Comparison of ENCODE assay signal across 14 cellular contexts in the genomic region with DNA sequence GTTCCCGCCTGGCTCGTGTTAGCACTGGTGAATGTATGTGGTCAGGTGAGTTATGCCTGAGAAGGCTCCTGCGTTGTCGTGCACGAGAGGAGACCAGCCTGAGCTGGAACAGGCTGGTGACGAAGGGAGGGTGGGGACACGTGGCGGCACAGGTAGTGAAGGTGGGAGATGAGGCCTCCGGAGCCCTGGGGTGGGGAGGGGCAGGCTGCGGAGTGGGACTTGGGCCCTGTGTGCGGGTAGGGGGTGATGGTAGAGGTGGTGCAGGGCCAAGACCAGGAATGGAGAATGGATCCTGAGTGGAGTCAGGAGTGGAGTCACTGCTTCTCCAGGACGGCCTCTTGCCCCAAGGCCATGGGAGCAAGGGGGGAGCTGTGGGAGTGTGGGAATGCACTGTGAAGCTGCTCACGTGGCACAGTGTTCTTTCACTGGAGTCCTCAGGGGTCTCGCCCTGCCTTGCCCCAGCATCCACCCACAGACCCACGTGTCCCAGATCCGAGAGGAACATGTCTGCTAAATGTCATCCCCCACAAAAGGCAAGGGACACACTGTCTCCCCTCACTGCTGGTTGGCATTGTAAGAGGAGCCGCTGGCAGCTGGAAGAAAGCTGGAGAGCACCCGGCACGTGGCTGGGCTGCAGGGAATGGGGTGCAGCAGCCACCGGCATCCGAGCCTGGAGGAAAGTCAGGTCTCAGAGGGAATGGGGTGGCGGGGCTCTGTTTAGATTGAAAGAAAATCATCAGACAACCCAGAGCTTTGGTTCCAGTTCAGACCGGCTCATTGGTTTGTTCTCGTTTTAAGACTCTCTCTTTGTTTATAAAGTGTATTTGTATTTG.
"Had no signal": no experiment of that assay in that cellular context is flagged by ENCODE, and none has a peak within 500 bp of the region (broad histone marks: within the 10 kb centered on the region; RNA-seq: fewer than 3 reads in every experiment).

No MANE protein-coding gene starts in this region.

- H3K4me3 Mint-ChIP-seq: activated CD4-positive, alpha-beta T cell treated with anti-CD3 and anti-CD28 coated beads, Interleukin-2, amount 10 ng/mL, durations not matched to agents 7 days and 5 days; stimulated activated naive B cell treated with anti-CD40 and anti-IgM and Interleukin-4, amounts not matched to agents 10 μg/mL and 1 μg/mL and 100 μg/mL, for 72 hours; T-helper 2 cell treated with Interferon-gamma antibody and Interleukin-4, amounts not matched to agents 5 μg/mL and 100 μg/mL, for 36 hours had no signal

- H3K4me3 ChIP-seq: ascending aorta, cardiac muscle cell, esophagus muscularis mucosa, tibial artery, vagina had no signal

- ATAC-seq: foreskin keratinocyte; left ventricle myocardium superior; stimulated activated naive B cell treated with anti-CD40 and anti-IgM and Interleukin-4, amounts not matched to agents 10 μg/mL and 1 μg/mL and 100 μg/mL, for 72 hours had no signal

- H3K27ac ChIP-seq: ascending aorta, cardiac muscle cell, esophagus muscularis mucosa, foreskin keratinocyte, tibial artery, vagina had no signal

- H3K36me3 Mint-ChIP-seq: stimulated activated naive B cell treated with anti-CD40 and anti-IgM and Interleukin-4, amounts not matched to agents 10 μg/mL and 1 μg/mL and 100 μg/mL, for 72 hours had no signal

- H3K9me3 ChIP-seq: ascending aorta, esophagus muscularis mucosa, tibial artery, vagina had no signal

- DNase-seq: activated CD4-positive, alpha-beta T cell treated with anti-CD3 and anti-CD28 coated beads, Interleukin-2, amount 10 ng/mL, durations not matched to agents 7 days and 5 days; activated naive CD4-positive, alpha-beta T cell treated with Interleukin-2 at 50 U/mL for 16 hours; glutamatergic neuron; left ventricle myocardium superior; mesendoderm; stimulated activated naive B cell treated with anti-CD40 and anti-IgM and Interleukin-4, amounts not matched to agents 10 μg/mL and 1 μg/mL and 100 μg/mL, for 72 hours; SW 1271; tibial artery had no signal

- H3K4me1 Mint-ChIP-seq: activated CD4-positive, alpha-beta T cell treated with anti-CD3 and anti-CD28 coated beads, Interleukin-2, amount 10 ng/mL, durations not matched to agents 7 days and 5 days; stimulated activated naive B cell treated with anti-CD40 and anti-IgM and Interleukin-4, amounts not matched to agents 10 μg/mL and 1 μg/mL and 100 μg/mL, for 72 hours had no signal

- H3K9me3 Mint-ChIP-seq: activated CD4-positive, alpha-beta T cell treated with anti-CD3 and anti-CD28 coated beads, Interleukin-2, amount 10 ng/mL, durations not matched to agents 7 days and 5 days; T-helper 2 cell treated with Interferon-gamma antibody and Interleukin-4, amounts not matched to agents 5 μg/mL and 100 μg/mL, for 36 hours had no signal

- H3K4me1 ChIP-seq: ascending aorta, esophagus muscularis mucosa, foreskin keratinocyte, tibial artery, vagina had no signal

- H3K27ac Mint-ChIP-seq: activated CD4-positive, alpha-beta T cell treated with anti-CD3 and anti-CD28 coated beads, Interleukin-2, amount 10 ng/mL, durations not matched to agents 7 days and 5 days; stimulated activated naive B cell treated with anti-CD40 and anti-IgM and Interleukin-4, amounts not matched to agents 10 μg/mL and 1 μg/mL and 100 μg/mL, for 72 hours; T-helper 2 cell treated with Interferon-gamma antibody and Interleukin-4, amounts not matched to agents 5 μg/mL and 100 μg/mL, for 36 hours had no signal

- H3K27me3 Mint-ChIP-seq: activated CD4-positive, alpha-beta T cell treated with anti-CD3 and anti-CD28 coated beads, Interleukin-2, amount 10 ng/mL, durations not matched to agents 7 days and 5 days; stimulated activated naive B cell treated with anti-CD40 and anti-IgM and Interleukin-4, amounts not matched to agents 10 μg/mL and 1 μg/mL and 100 μg/mL, for 72 hours had no signal

- H3K27me3 ChIP-seq: ascending aorta, cardiac muscle cell, foreskin keratinocyte, vagina had no signal

- H3K36me3 ChIP-seq: ascending aorta, cardiac muscle cell, esophagus muscularis mucosa, tibial artery, vagina had no signal
